Comparison of ENCODE assay signal across 26 cellular contexts in the genomic region with DNA sequence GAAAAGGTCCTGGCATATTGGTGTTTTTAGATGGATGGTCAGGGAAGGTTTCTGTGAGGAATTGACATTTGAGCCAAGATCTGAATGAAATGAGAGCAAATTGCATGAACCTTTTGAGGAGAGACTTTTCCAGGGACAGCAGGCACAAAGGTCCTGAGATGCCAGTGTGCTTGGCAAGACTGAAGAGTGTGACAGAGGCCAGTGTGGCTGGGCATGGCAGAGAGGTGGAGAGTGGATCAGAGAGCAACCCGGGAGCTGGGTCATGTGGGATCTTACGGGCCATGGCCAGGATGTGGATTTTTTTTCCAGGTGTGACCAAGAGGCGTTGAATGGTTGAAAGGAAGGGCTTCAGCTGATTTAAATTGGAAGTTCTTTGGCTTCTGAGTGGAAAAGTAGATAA.
"Had no signal": no experiment of that assay in that cellular context is flagged by ENCODE, and none has a peak within 500 bp of the region (broad histone marks: within the 10 kb centered on the region; RNA-seq: fewer than 3 reads in every experiment).

No MANE protein-coding gene starts in this region.

- DNase-seq: activated CD4-positive, alpha-beta T cell treated with anti-CD3 and anti-CD28 coated beads, Interleukin-2, amount 50 U/mL, for 48 hours; activated CD8-positive, alpha-beta memory T cell treated with anti-CD3 and anti-CD28 coated beads, Interleukin-2, amount 50 U/mL, for 48 hours; activated naive CD4-positive, alpha-beta T cell; activated naive CD8-positive, alpha-beta T cell treated with anti-CD3 and anti-CD28 coated beads for 36 hours; activated T-cell treated with anti-CD3 and anti-CD28 coated beads, Interleukin-2, amount 50 U/mL, for 4 hours; amniotic stem cell; effector CD4-positive, alpha-beta T cell; erythroblast; left colon; naive thymus-derived CD8-positive, alpha-beta T cell; stimulated activated naive B cell treated with anti-CD40 and anti-IgM and Interleukin-4, amounts not matched to agents 10 μg/mL and 1 μg/mL and 100 μg/mL, for 72 hours; T-helper 1 cell; tibial artery; WERI-Rb-1 had no signal

- H3K27ac ChIP-seq: foreskin keratinocyte, SJSA1, skin epidermis, tibial artery, WERI-Rb-1 had no signal

- H3K27me3 Mint-ChIP-seq: activated naive CD8-positive, alpha-beta T cell treated with anti-CD3 and anti-CD28 coated beads for 36 hours; dendritic cell treated with granulocyte-macrophage colony-stimulating factor and Interleukin-4, amounts not matched to agents 40 ng/mL and 50 ng/mL, for 4 days; naive thymus-derived CD8-positive, alpha-beta T cell; stimulated activated naive B cell treated with anti-CD40 and anti-IgM and Interleukin-4, amounts not matched to agents 10 μg/mL and 1 μg/mL and 100 μg/mL, for 72 hours had no signal

- H3K4me3 ChIP-seq: lung, prostate gland, right atrium auricular region, SJSA1, skin epidermis, tibial artery had no signal

- H3K27me3 ChIP-seq: foreskin keratinocyte, right atrium auricular region, tibial artery had no signal

- H3K27ac Mint-ChIP-seq: activated naive CD8-positive, alpha-beta T cell treated with anti-CD3 and anti-CD28 coated beads for 36 hours; activated T-helper 2 cell treated with anti-CD3 and anti-CD28 coated beads, Interferon-gamma antibody, Interleukin-2, Interleukin-4, amounts not matched to agents 10 μg/mL and 5 μg/mL and 100 μg/mL, durations not matched to agents 14 hours and 24 hours and 36 hours; dendritic cell treated with granulocyte-macrophage colony-stimulating factor and Interleukin-4, amounts not matched to agents 40 ng/mL and 50 ng/mL, for 4 days; stimulated activated naive B cell treated with anti-CD40 and anti-IgM and Interleukin-4, amounts not matched to agents 10 μg/mL and 1 μg/mL and 100 μg/mL, for 72 hours had no signal

- FAIRE-seq: bronchial epithelial cell, endometrium, islet of Langerhans, TTC549 had no signal

- H3K4me3 Mint-ChIP-seq: activated naive CD8-positive, alpha-beta T cell treated with anti-CD3 and anti-CD28 coated beads for 36 hours; activated T-cell treated with anti-CD3 and anti-CD28 coated beads, Interleukin-2, amount 50 U/mL, for 4 hours; dendritic cell treated with granulocyte-macrophage colony-stimulating factor and Interleukin-4, amounts not matched to agents 40 ng/mL and 50 ng/mL, for 4 days; naive thymus-derived CD8-positive, alpha-beta T cell; stimulated activated naive B cell treated with anti-CD40 and anti-IgM and Interleukin-4, amounts not matched to agents 10 μg/mL and 1 μg/mL and 100 μg/mL, for 72 hours had no signal

- ATAC-seq: activated T-cell treated with anti-CD3 and anti-CD28 coated beads, Interleukin-2, amount 50 U/mL, for 4 hours; foreskin keratinocyte; left colon; naive thymus-derived CD8-positive, alpha-beta T cell; stimulated activated naive B cell treated with anti-CD40 and anti-IgM and Interleukin-4, amounts not matched to agents 10 μg/mL and 1 μg/mL and 100 μg/mL, for 72 hours had no signal

- H3K4me1 ChIP-seq: foreskin keratinocyte, prostate gland had no signal

- H3K9me3 ChIP-seq: prostate gland, right atrium auricular region had no signal
